In genomic region chr1:1630191-1630964, GRCh38 we compare ENCODE assay signal across 8 cellular contexts. TPM values are rescaled to one million over a fixed set of nuclear protein-coding genes. Genes with fewer than 3 reads are reported as not detected.
DNase-seq lines count a peak whose midpoint lies in the region; ATAC-seq and TF ChIP-seq lines count a peak whose summit lies in the region.

No MANE protein-coding gene starts in this region.

- H3K36me3 ChIP-seq in CD4-positive, alpha-beta memory T cell (ENCODE audit: insufficient read depth, low read length): no peaks in the 10 kb centered on the region
- H3K36me3 ChIP-seq in upper lobe of left lung: peaks cover 0 to 29% (median 9%) of the 10 kb centered on the region in 4 donors

- H3K27me3 ChIP-seq in CD4-positive, alpha-beta memory T cell (ENCODE audit: insufficient read depth, low read length): no peaks in the 10 kb centered on the region
- H3K27me3 ChIP-seq in upper lobe of left lung: peaks cover 0 to 32% (median 13%) of the 10 kb centered on the region in 4 donors

- intact Hi-C loops in CD4-positive, alpha-beta memory T cell (cut with micrococcal nuclease): loop anchor here (2.0 kb wide), 2 partner anchors 16 to 56 kb away; partner anchors contain the start of genes MIB2 and SSU72
- intact Hi-C loops in posterior cingulate gyrus (cut with DNase I): no loop called here

- peaks cover 2 to 4% of the 10 kb centered on the region in 2 donors for H3K27me3 Mint-ChIP-seq in CD4-positive, alpha-beta memory T cell

- no peak for TF ChIP-seq CTCF in upper lobe of left lung (IDR thresholded peaks at IDR 0.05)

- peaks cover 0 to 2% of the 10 kb centered on the region in 2 donors for H3K36me3 Mint-ChIP-seq in CD4-positive, alpha-beta memory T cell

- POLR2A ChIA-PET in CD4-positive, alpha-beta memory T cell (lab: Charles Lee; ENCODE audit: partially characterized antibody): interaction anchor here (0.7 to 4.5 kb wide), 15 partner anchors 8 to 255 kb away, joined by 3 to 152 read pairs (median 4); partner anchors contain the start of genes AURKAIP1, CDK11A and MIB2

- TF ChIP-seq POLR2A in upper lobe of left lung (IDR thresholded peaks at IDR 0.05): peak in 1 of 4 donors; percentile 58

- H3K4me3 ChIP-seq in CD4-positive, alpha-beta memory T cell (ENCODE audit: low read length in 2 of 2): peak overlapping the region in 1 of 2 donors; percentile 62
- peak overlapping the region in 3 of 4 donors; percentile 27 to 42 (median 42) for H3K4me3 ChIP-seq in upper lobe of left lung

- no peak for TF ChIP-seq EP300 in upper lobe of left lung (IDR thresholded peaks at IDR 0.05)

- peaks cover 19% of the 10 kb centered on the region for H3K4me1 ChIP-seq in CD4-positive, alpha-beta memory T cell (ENCODE audit: insufficient read depth, low read length)
- peaks cover 7 to 32% (median 18%) of the 10 kb centered on the region in 4 donors for H3K4me1 ChIP-seq in upper lobe of left lung

- WGBS in upper lobe of left lung, 2 donors: 47 to 69% methylated on average over 30 to 49 of the region's 81 CpGs

- peak overlapping the region; percentile 93 to 97 (median 96) for H3K27ac Mint-ChIP-seq in CD4-positive, alpha-beta memory T cell

- peak overlapping the region; percentile 76 to 95 (median 91) for H3K4me3 Mint-ChIP-seq in CD4-positive, alpha-beta memory T cell

- peaks cover 0 to 2% (median 0%) of the 10 kb centered on the region in 8 donors for H3K9me3 Mint-ChIP-seq in CD4-positive, alpha-beta memory T cell

- ATAC-seq in GM21825 (IDR thresholded peaks at IDR 0.05; ENCODE audit: unreplicated experiment) (peak; percentile 47), upper lobe of left lung (ENCODE audit: low FRiP score in 2 of 2) (peak in 1 of 2 donors; percentile 74)

- H3K9me3 ChIP-seq in CD4-positive, alpha-beta memory T cell (ENCODE audit: control insufficient read depth in 1 of 2, low read length in 2 of 2): no peaks in the 10 kb centered on the region
- no peaks in the 10 kb centered on the region for H3K9me3 ChIP-seq in upper lobe of left lung

- CTCF ChIA-PET in CD4-positive, alpha-beta memory T cell (lab: Charles Lee; ENCODE audit: partially characterized antibody): interaction anchor here (0.5 to 1.4 kb wide), 4 partner anchors 9 to 253 kb away, joined by 3 to 5 read pairs (median 4); no protein-coding TSS in a partner anchor

- H3K4me1 Mint-ChIP-seq in CD4-positive, alpha-beta memory T cell: peaks cover 3 to 9% (median 6%) of the 10 kb centered on the region in 4 donors

- DNase-seq in CD4-positive, alpha-beta memory T cell: peak; percentile 96 to 98 (median 97)
- DNase-seq in NCI-H2107 (lab: John Stamatoyannopoulos, UW) (peak; percentile 28), activated T-cell treated with anti-CD3 and anti-CD28 coated beads for 24 hours (ENCODE audit: low read depth) (peak; percentile 87), fibroblast of gingiva (ENCODE audit: low read depth) (peak; percentile 36), posterior cingulate gyrus (peak in 9 of 10 donors; percentile 34 to 96 (median 68)), upper lobe of left lung (peak; percentile 51 to 96), DMS53 (lab: John Stamatoyannopoulos, UW) (no peak)

- peak overlapping the region; percentile 38 for H3K27ac ChIP-seq in CD4-positive, alpha-beta memory T cell (ENCODE audit: low read depth, low read length)
- H3K27ac ChIP-seq in upper lobe of left lung: peak overlapping the region; percentile 79 to 89 (median 87)

RNA-seq across cellular contexts. Expression of gene MMP23B, which starts 1.6 kb away (rescaled TPM):
- total RNA-seq in CD4-positive, alpha-beta memory T cell: 1 to 10 TPM; 3.5 to 3.7 TPM
- under 1 TPM in 1 of 2 donors, not detected in 1; 0.53 TPM for polyA plus RNA-seq in CD4-positive, alpha-beta memory T cell
- 10 to 100 TPM in 5 of 6 donors, not detected in 1; 13.6 to 79.3 (median 33.0) TPM for total RNA-seq in upper lobe of left lung

RNA-seq across cellular contexts. Expression of gene MIB2, which starts 15.1 kb away (rescaled TPM):
- 100 to 1,000 TPM; 112 to 114 TPM for total RNA-seq in CD4-positive, alpha-beta memory T cell
- polyA plus RNA-seq in CD4-positive, alpha-beta memory T cell: 10 to 100 TPM; 12.7 to 34.6 TPM
- 100 to 1,000 TPM in 3 of 6 donors, 10 to 100 TPM in 3; 52.7 to 284 (median 84.7) TPM for total RNA-seq in upper lobe of left lung

RNA-seq across cellular contexts. Expression of gene CDK11B, which starts 28.4 kb away (rescaled TPM):
- total RNA-seq in CD4-positive, alpha-beta memory T cell: 10 to 100 TPM; 44.2 to 44.7 TPM
- polyA plus RNA-seq in CD4-positive, alpha-beta memory T cell: 10 to 100 TPM in 1 of 2 donors, 1 to 10 TPM in 1; 2.5 to 24.5 TPM
- total RNA-seq in upper lobe of left lung: 10 to 100 TPM; 20.8 to 55.5 (median 24.9) TPM

RNA-seq across cellular contexts. Expression of gene FNDC10, which starts 30.4 kb away (rescaled TPM):
- 1 to 10 TPM; 2.7 to 2.9 TPM for total RNA-seq in CD4-positive, alpha-beta memory T cell
- 1 to 10 TPM in 1 of 2 donors, under 1 TPM in 1; 0.72 to 1.3 TPM for polyA plus RNA-seq in CD4-positive, alpha-beta memory T cell
- 10 to 100 TPM in 4 of 6 donors, 1 to 10 TPM in 2; 8.7 to 21.0 (median 12.4) TPM for total RNA-seq in upper lobe of left lung

RNA-seq across cellular contexts. Expression of gene SSU72, which starts 55.7 kb away (rescaled TPM):
- total RNA-seq in CD4-positive, alpha-beta memory T cell: 100 to 1,000 TPM; 128 to 132 TPM
- 100 to 1,000 TPM; 202 to 209 TPM for polyA plus RNA-seq in CD4-positive, alpha-beta memory T cell
- total RNA-seq in upper lobe of left lung: 100 to 1,000 TPM; 122 to 174 (median 146) TPM
